22 cellular contexts compared by ENCODE assay signal in the genomic region with DNA sequence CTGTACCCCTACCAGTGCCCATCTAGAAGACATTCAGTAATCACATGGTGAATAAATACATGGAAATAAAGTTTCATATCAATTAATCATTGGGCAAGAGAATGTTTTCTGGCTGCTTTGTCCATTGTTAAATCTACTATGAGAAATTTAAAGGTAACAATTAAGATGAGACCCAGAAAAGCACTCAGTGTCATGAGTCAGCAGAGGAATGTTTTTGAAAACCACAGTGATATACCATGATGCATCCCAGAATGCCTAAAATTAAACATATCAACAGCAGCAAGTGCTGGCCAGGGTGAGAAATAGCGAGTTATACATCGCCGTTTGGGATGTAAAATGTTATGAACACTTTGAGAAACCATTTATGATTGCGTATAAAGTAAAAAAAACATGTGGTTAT.
DNase-seq lines count a peak whose midpoint lies in the region; ATAC-seq and TF ChIP-seq lines count a peak whose summit lies in the region.
"Had no signal": no experiment of that assay in that cellular context is flagged by ENCODE, and none has a peak within 500 bp of the region (broad histone marks: within the 10 kb centered on the region; RNA-seq: fewer than 3 reads in every experiment).

No MANE protein-coding gene starts in this region.

- no peak overlapping the region for H3K23ac ChIP-seq in trophoblast cell (ENCODE audit: low read length)

- H3K36me3 ChIP-seq in GM23248 (ENCODE audit: low read depth) (no peaks in the 10 kb centered on the region), PC-3 (ENCODE audit: low read depth, low read length) (no peaks in the 10 kb centered on the region), trophoblast cell (ENCODE audit: control insufficient read depth in 1 of 2, insufficient read depth in 2 of 2, low read length in 2 of 2) (no peaks in the 10 kb centered on the region), right lobe of liver (no peaks in the 10 kb centered on the region)
- H3K36me3 ChIP-seq: BE2C, BLaER1 had no signal

- TF ChIP-seq POLR2A in right lobe of liver (IDR thresholded peaks at IDR 0.05) = no peak

- H3K14ac ChIP-seq in trophoblast cell (ENCODE audit: low read length) = no peak overlapping the region

- H3K79me2 ChIP-seq in GM23248 (ENCODE audit: insufficient read depth) (no peaks in the 10 kb centered on the region), PC-3 (ENCODE audit: low read length) (no peaks in the 10 kb centered on the region), trophoblast cell (ENCODE audit: control insufficient read depth, insufficient read depth, low read length, poor library complexity) (no peaks in the 10 kb centered on the region)

- no peak overlapping the region for H3K4ac ChIP-seq in trophoblast cell (ENCODE audit: low read depth, low read length)

- intact Hi-C loops in PC-3 (cut with micrococcal nuclease) (no loop called here), right lobe of liver (cut with DNase I) (no loop called here)

- H3K27ac ChIP-seq in GM23248 (no peak overlapping the region), PC-3 (ENCODE audit: low read length) (no peak overlapping the region), trophoblast cell (ENCODE audit: low read depth, low read length) (no peak overlapping the region), right lobe of liver (no peak overlapping the region)
- H3K27ac ChIP-seq: 22Rv1, BLaER1 had no signal

- H3K9ac ChIP-seq in GM23248 (no peak overlapping the region), PC-3 (ENCODE audit: low read length) (no peak overlapping the region), trophoblast cell (ENCODE audit: low read length) (no peak overlapping the region)
- H3K9ac ChIP-seq: BLaER1 had no signal

- H3K18ac ChIP-seq in trophoblast cell (ENCODE audit: low read length) = no peak overlapping the region

- H3K9me3 ChIP-seq in GM23248 (ENCODE audit: low read depth) (no peaks in the 10 kb centered on the region), PC-3 (ENCODE audit: low read length) (no peaks in the 10 kb centered on the region), trophoblast cell (ENCODE audit: insufficient read depth, low read depth, low read length) (no peaks in the 10 kb centered on the region), right lobe of liver (no peaks in the 10 kb centered on the region)
- H3K9me3 ChIP-seq: BE2C, BLaER1 had no signal

- 36 to 37% methylated on average over 4 of the region's 4 CpGs for WGBS in GM23248 (ENCODE audit: low coverage in 1 of 2, low lambda C conversion rate in 2 of 2, missing lambda C conversion rate in 2 of 2), 2 experiments
- WGBS in trophoblast cell (ENCODE audit: extremely low coverage, insufficient coverage, insufficient read length) = no CpG with 5 or more reads among the region's 4 CpGs
- 73% methylated on average over 4 of the region's 4 CpGs for WGBS in right lobe of liver (ENCODE audit: insufficient coverage, low coverage, low lambda C conversion rate, missing lambda C conversion rate)

- H4K91ac ChIP-seq in trophoblast cell (ENCODE audit: low read depth, low read length) = no peak overlapping the region

- H2AFZ ChIP-seq in GM23248 (no peak overlapping the region), PC-3 (ENCODE audit: low read length) (no peak overlapping the region), trophoblast cell (ENCODE audit: insufficient read depth, low read length, poor library complexity) (no peak overlapping the region)

- BruUV-seq in PC-3 (replicated peaks; lab: Mats Ljungman, UMichigan) = no TSS peak

- H3K4me2 ChIP-seq in GM23248 (ENCODE audit: unreplicated experiment) (no peak overlapping the region), PC-3 (ENCODE audit: low read length) (no peak overlapping the region), trophoblast cell (ENCODE audit: low read length) (no peak overlapping the region)
- H3K4me2 ChIP-seq: BLaER1 had no signal

- H4K20me1 ChIP-seq in GM23248 (ENCODE audit: insufficient read depth) = no peaks in the 10 kb centered on the region; the same call in 1 of the 2 replicates
- H4K20me1 ChIP-seq in PC-3 (ENCODE audit: low read length) = no peaks in the 10 kb centered on the region
- H4K20me1 ChIP-seq: BLaER1 had no signal

- no peaks in the 10 kb centered on the region for H3K4me1 ChIP-seq in GM23248 (ENCODE audit: insufficient read depth)
- H3K4me1 ChIP-seq in PC-3 (ENCODE audit: insufficient read depth, low read length) = peaks cover 10% of the 10 kb centered on the region
- no peaks in the 10 kb centered on the region for H3K4me1 ChIP-seq in trophoblast cell (ENCODE audit: control insufficient read depth in 1 of 2, insufficient read depth in 2 of 2, low read length in 2 of 2)
- H3K4me1 ChIP-seq in right lobe of liver = no peaks in the 10 kb centered on the region
- H3K4me1 ChIP-seq: BE2C had no signal

- no peaks in the 10 kb centered on the region for H3K79me1 ChIP-seq in trophoblast cell (ENCODE audit: low read length)

- H2BK5ac ChIP-seq in trophoblast cell (ENCODE audit: low read depth, low read length, poor library complexity) = no peak overlapping the region

- CTCF ChIA-PET in PC-3 (lab: Charles Lee) = no interaction called here

- in situ Hi-C loops in GM23248 (cut with MboI) = no loop called here

- ATAC-seq in PC-3 (peak; percentile 27; the same call in 1 of the 2 replicates), SK-N-SH treated with all-trans-retinoic acid at 6 μM for 48 hours (peak; percentile 82), right lobe of liver (no peak)
- ATAC-seq in activated CD4-positive, CD25-positive, alpha-beta regulatory T cell treated with anti-CD3 and anti-CD28 coated beads, Interleukin-2, amount 50 U/mL, for 24 hours = no peak

- H2BK120ac ChIP-seq in trophoblast cell (ENCODE audit: insufficient read depth, low read length, poor library complexity) = no peak overlapping the region

- no peak overlapping the region for H2BK12ac ChIP-seq in trophoblast cell (ENCODE audit: low read length)

- H4K12ac ChIP-seq in trophoblast cell (ENCODE audit: low read depth, low read length) = no peak overlapping the region

- no peaks in the 10 kb centered on the region for H3K9me2 ChIP-seq in GM23248 (ENCODE audit: insufficient read depth)
- H3K9me2 ChIP-seq in PC-3 (replicated peaks; ENCODE audit: low read length) = no peaks in the 10 kb centered on the region

- H3K4me3 ChIP-seq in GM23248 = no peak overlapping the region
- no peak overlapping the region for H3K4me3 ChIP-seq in PC-3 (ENCODE audit: low read length)
- H3K4me3 ChIP-seq in trophoblast cell (ENCODE audit: low read depth, low read length) = no peak overlapping the region
- no peak overlapping the region for H3K4me3 ChIP-seq in right lobe of liver
- H3K4me3 ChIP-seq: BLaER1 had no signal

- H3K27me3 ChIP-seq in GM23248 (replicated peaks; ENCODE audit: insufficient read depth) (no peaks in the 10 kb centered on the region), PC-3 (ENCODE audit: low read length) (no peaks in the 10 kb centered on the region), trophoblast cell (ENCODE audit: insufficient read depth, low read length) (no peaks in the 10 kb centered on the region), right lobe of liver (no peaks in the 10 kb centered on the region)
- H3K27me3 ChIP-seq: BE2C, BLaER1 had no signal

- TF ChIP-seq CTCF in PC-3 (conservative IDR thresholded peaks at IDR 0.05; ENCODE audit: low read depth, low read length) (no peak), right lobe of liver (IDR thresholded peaks at IDR 0.05) (no peak)

- H4K8ac ChIP-seq in trophoblast cell (ENCODE audit: low read depth, low read length) = no peak overlapping the region

- no peak overlapping the region for H2AK5ac ChIP-seq in trophoblast cell (ENCODE audit: low read length)

- POLR2A ChIA-PET in PC-3 (lab: Charles Lee; ENCODE audit: unreplicated experiment) = no interaction called here

- DNase-seq in A172 (ENCODE audit: low spot score) (peak; percentile 18), GM23248 (peak; percentile 0), PC-3 (peak; percentile 16), trophoblast cell (no peak), right lobe of liver (no peak)
- DNase-seq: ACHN; BE2C; C1 segment of cervical spinal cord; CD4-positive, alpha-beta memory T cell; CD4-positive, CD25-positive, alpha-beta regulatory T cell; CD8-positive, alpha-beta memory T cell; COR-L47; DMS 273 treated with DMSO at 0.1 percent for 48 hours; DMS153; DMS53; DMS79; DND-41; GF-D8 had no signal

- H3F3A ChIP-seq in GM23248 (ENCODE audit: insufficient read depth) (no peaks in the 10 kb centered on the region), PC-3 (ENCODE audit: low read length, unreplicated experiment) (no peaks in the 10 kb centered on the region)

TF ChIP-seq in SK-N-SH treated with all-trans-retinoic acid at 6 μM for 48 hours, 23 proteins besides CTCF, POLR2A, EP300 and RAD21 (continues in another document):
- TF ChIP-seq TCF4 (CRISPR knock-in tag; IDR thresholded peaks at IDR 0.05; ENCODE audit: borderline replicate concordance) (no peak), TOX (CRISPR knock-in tag; IDR thresholded peaks at IDR 0.05; ENCODE audit: borderline replicate concordance) (peak; percentile 80; the same call in 1 of the 2 replicates), ZC3H10 (CRISPR knock-in tag; IDR thresholded peaks at IDR 0.05) (0 out of 2 replicates have a peak, but pooled peaks have one; percentile 40), ZFP3 (CRISPR knock-in tag; IDR thresholded peaks at IDR 0.05) (no peak), SNAI2 (CRISPR knock-in tag; IDR thresholded peaks at IDR 0.05) (no peak), ZNF8 (CRISPR knock-in tag; IDR thresholded peaks at IDR 0.05) (no peak; the same call in 1 of the 2 replicates), RARB (CRISPR knock-in tag; IDR thresholded peaks at IDR 0.05) (no peak)
- TF ChIP-seq, protein P1, sequence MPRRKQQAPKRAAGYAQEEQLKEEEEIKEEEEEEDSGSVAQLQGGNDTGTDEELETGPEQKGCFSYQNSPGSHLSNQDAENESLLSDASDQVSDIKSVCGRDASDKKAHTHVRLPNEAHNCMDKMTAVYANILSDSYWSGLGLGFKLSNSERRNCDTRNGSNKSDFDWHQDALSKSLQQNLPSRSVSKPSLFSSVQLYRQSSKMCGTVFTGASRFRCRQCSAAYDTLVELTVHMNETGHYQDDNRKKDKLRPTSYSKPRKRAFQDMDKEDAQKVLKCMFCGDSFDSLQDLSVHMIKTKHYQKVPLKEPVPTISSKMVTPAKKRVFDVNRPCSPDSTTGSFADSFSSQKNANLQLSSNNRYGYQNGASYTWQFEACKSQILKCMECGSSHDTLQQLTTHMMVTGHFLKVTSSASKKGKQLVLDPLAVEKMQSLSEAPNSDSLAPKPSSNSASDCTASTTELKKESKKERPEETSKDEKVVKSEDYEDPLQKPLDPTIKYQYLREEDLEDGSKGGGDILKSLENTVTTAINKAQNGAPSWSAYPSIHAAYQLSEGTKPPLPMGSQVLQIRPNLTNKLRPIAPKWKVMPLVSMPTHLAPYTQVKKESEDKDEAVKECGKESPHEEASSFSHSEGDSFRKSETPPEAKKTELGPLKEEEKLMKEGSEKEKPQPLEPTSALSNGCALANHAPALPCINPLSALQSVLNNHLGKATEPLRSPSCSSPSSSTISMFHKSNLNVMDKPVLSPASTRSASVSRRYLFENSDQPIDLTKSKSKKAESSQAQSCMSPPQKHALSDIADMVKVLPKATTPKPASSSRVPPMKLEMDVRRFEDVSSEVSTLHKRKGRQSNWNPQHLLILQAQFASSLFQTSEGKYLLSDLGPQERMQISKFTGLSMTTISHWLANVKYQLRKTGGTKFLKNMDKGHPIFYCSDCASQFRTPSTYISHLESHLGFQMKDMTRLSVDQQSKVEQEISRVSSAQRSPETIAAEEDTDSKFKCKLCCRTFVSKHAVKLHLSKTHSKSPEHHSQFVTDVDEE (CRISPR knock-in tag; IDR thresholded peaks at IDR 0.05) = no peak

Comparison
In these comparisons a context has a peak if more than half of its experiments do, and no peak if none do; other contexts are left out.
1. DNase-seq: peak in A172 (single experiment), GM23248 (single experiment) and PC-3 (single experiment); none in trophoblast cell (0 of 2) and right lobe of liver (0 of 3).
2. ATAC-seq: peak in PC-3 (single experiment) and SK-N-SH treated with all-trans-retinoic acid at 6 μM for 48 hours (single experiment); none in activated CD4-positive, CD25-positive, alpha-beta regulatory T cell treated with anti-CD3 and anti-CD28 coated beads, Interleukin-2, amount 50 U/mL, for 24 hours (0 of 2) and right lobe of liver (0 of 4).